15 cellular contexts compared by ENCODE assay signal in genomic region chr5:171416160-171417049, GRCh38. TPM values are rescaled to one million over a fixed set of nuclear protein-coding genes. Genes with fewer than 3 reads are reported as not detected.
"Had no signal": no experiment of that assay in that cellular context is flagged by ENCODE, and none has a peak within 500 bp of the region (broad histone marks: within the 10 kb centered on the region; RNA-seq: fewer than 3 reads in every experiment).

No MANE protein-coding gene starts in this region.

- H3K4me3 ChIP-seq: coronary artery, left lung, thoracic aorta, upper lobe of right lung had no signal

- H3K36me3 ChIP-seq: thoracic aorta had no signal

- FAIRE-seq: kidney had no signal

- H3K27ac Mint-ChIP-seq: activated B cell treated with CpG ODN at 0.5 μM for 24 hours; activated CD4-positive, alpha-beta T cell treated with anti-CD3 and anti-CD28 coated beads, Interleukin-2, amount 10 ng/mL, durations not matched to agents 7 days and 5 days; activated naive CD8-positive, alpha-beta T cell treated with anti-CD3 and anti-CD28 coated beads, Interleukin-2, amount 10 ng/mL, durations not matched to agents 7 days and 5 days; brain; naive B cell had no signal

- H3K27me3 ChIP-seq: upper lobe of right lung had no signal

- H3K79me2 ChIP-seq: parathyroid adenoma had no signal

- H3K9me3 ChIP-seq: left lung, thoracic aorta, upper lobe of right lung had no signal

- H2AFZ ChIP-seq: parathyroid adenoma had no signal

- H3K9ac ChIP-seq: parathyroid adenoma had no signal

- H3K4me3 Mint-ChIP-seq: activated B cell treated with CpG ODN at 0.5 μM for 24 hours; activated CD4-positive, alpha-beta T cell treated with anti-CD3 and anti-CD28 coated beads, Interleukin-2, amount 10 ng/mL, durations not matched to agents 7 days and 5 days; activated naive CD8-positive, alpha-beta T cell treated with anti-CD3 and anti-CD28 coated beads, Interleukin-2, amount 10 ng/mL, durations not matched to agents 7 days and 5 days; central memory CD8-positive, alpha-beta T cell had no signal

- H3K27ac ChIP-seq: coronary artery, left lung, parathyroid adenoma, thoracic aorta, upper lobe of right lung had no signal

- H3K9me3 Mint-ChIP-seq: activated B cell treated with CpG ODN at 0.5 μM for 24 hours; activated CD4-positive, alpha-beta T cell treated with anti-CD3 and anti-CD28 coated beads, Interleukin-2, amount 10 ng/mL, durations not matched to agents 7 days and 5 days; activated naive CD8-positive, alpha-beta T cell treated with anti-CD3 and anti-CD28 coated beads, Interleukin-2, amount 10 ng/mL, durations not matched to agents 7 days and 5 days; central memory CD8-positive, alpha-beta T cell; naive B cell had no signal

- ATAC-seq: left lung, upper lobe of right lung had no signal

- DNase-seq: activated B cell treated with CpG ODN at 0.5 μM for 24 hours; activated CD4-positive, alpha-beta T cell treated with anti-CD3 and anti-CD28 coated beads, Interleukin-2, amount 10 ng/mL, durations not matched to agents 7 days and 5 days; activated naive CD8-positive, alpha-beta T cell treated with anti-CD3 and anti-CD28 coated beads, Interleukin-2, amount 10 ng/mL, durations not matched to agents 7 days and 5 days; hippocampal formation; kidney; left lung; naive B cell; stimulated activated CD4-positive, alpha-beta T cell treated with anti-CD3 and anti-CD28 coated beads, Interleukin-1b, Interleukin-23, amount 100 ng/mL, for 48 hours; upper lobe of right lung had no signal

RNA-seq across cellular contexts. Expression of gene FGF18, which starts 3.0 kb away (rescaled TPM):
- total RNA-seq: activated B cell treated with CpG ODN at 0.5 μM for 24 hours; T-helper 1 cell treated with Interleukin-12 subunit alpha and Interleukin-12 subunit beta and Interleukin-4 antibody, amounts not matched to agents 30 ng/mL and 1 ng/mL, for 36 hours had no signal
